31 cellular contexts compared by ENCODE assay signal in genomic region chr2:188388831-188389230, GRCh38.
"Had no signal": no experiment of that assay in that cellular context is flagged by ENCODE, and none has a peak within 500 bp of the region (broad histone marks: within the 10 kb centered on the region; RNA-seq: fewer than 3 reads in every experiment).

No MANE protein-coding gene starts in this region.

- H3K27me3 ChIP-seq: adrenal gland, cardiac muscle cell, MG63, Peyer's patch had no signal

- H3K4me1 ChIP-seq: adrenal gland, Peyer's patch had no signal

- H3K9me3 ChIP-seq: adrenal gland had no signal

- H3K4me3 Mint-ChIP-seq: activated CD4-positive, alpha-beta T cell treated with anti-CD3 and anti-CD28 coated beads for 36 hours; activated CD4-positive, alpha-beta T cell treated with anti-CD3 and anti-CD28 coated beads, Interleukin-2, amount 10 ng/mL, durations not matched to agents 7 days and 5 days; activated CD8-positive, alpha-beta T cell treated with anti-CD3 and anti-CD28 coated beads, Interleukin-2, amount 10 ng/mL, durations not matched to agents 7 days and 5 days; activated naive CD4-positive, alpha-beta T cell treated with anti-CD3 and anti-CD28 coated beads for 36 hours; activated T-cell treated with anti-CD3 and anti-CD28 coated beads, Interleukin-2, amount 50 U/mL, for 24 hours; activated T-helper 1 cell treated with anti-CD3 and anti-CD28 coated beads, Interleukin-12 subunit alpha, Interleukin-12 subunit beta, Interleukin-2, Interleukin-4 antibody, amounts not matched to agents 30 ng/mL and 10 ng/mL and 1 ng/mL, durations not matched to agents 14 hours and 24 hours and 36 hours; brain; central memory CD8-positive, alpha-beta T cell; T-helper 1 cell treated with Interleukin-12 subunit alpha and Interleukin-12 subunit beta and Interleukin-4 antibody, amounts not matched to agents 30 μg/mL and 1 μg/mL, for 36 hours; T-helper 2 cell treated with Interferon-gamma antibody and Interleukin-4, amounts not matched to agents 5 μg/mL and 100 μg/mL, for 36 hours had no signal

- ATAC-seq: activated CD4-positive, alpha-beta T cell treated with anti-CD3 and anti-CD28 coated beads for 36 hours; activated CD4-positive, CD25-positive, alpha-beta regulatory T cell treated with anti-CD3 and anti-CD28 coated beads, Interleukin-2, amount 50 U/mL, for 24 hours; activated CD8-positive, alpha-beta T cell treated with anti-CD3 and anti-CD28 coated beads, Interleukin-2, amount 10 ng/mL, durations not matched to agents 7 days and 5 days; activated naive CD4-positive, alpha-beta T cell treated with anti-CD3 and anti-CD28 coated beads, Interleukin-2, amount 50 U/mL, for 72 hours; Right ventricle myocardium inferior had no signal

- H3K27ac ChIP-seq: adrenal gland, cardiac muscle cell, Peyer's patch, RWPE1, SK-N-MC had no signal

- H3K27ac Mint-ChIP-seq: activated CD4-positive, alpha-beta T cell treated with anti-CD3 and anti-CD28 coated beads for 36 hours; activated CD4-positive, alpha-beta T cell treated with anti-CD3 and anti-CD28 coated beads, Interleukin-2, amount 10 ng/mL, durations not matched to agents 7 days and 5 days; activated CD8-positive, alpha-beta T cell treated with anti-CD3 and anti-CD28 coated beads, Interleukin-2, amount 10 ng/mL, durations not matched to agents 7 days and 5 days; activated naive CD4-positive, alpha-beta T cell treated with anti-CD3 and anti-CD28 coated beads for 36 hours; activated naive CD4-positive, alpha-beta T cell treated with anti-CD3 and anti-CD28 coated beads, Interleukin-2, amount 50 U/mL, for 72 hours; activated T-cell treated with anti-CD3 and anti-CD28 coated beads, Interleukin-2, amount 50 U/mL, for 24 hours; activated T-helper 1 cell treated with anti-CD3 and anti-CD28 coated beads, Interleukin-12 subunit alpha, Interleukin-12 subunit beta, Interleukin-2, Interleukin-4 antibody, amounts not matched to agents 30 ng/mL and 10 ng/mL and 1 ng/mL, durations not matched to agents 14 hours and 24 hours and 36 hours; brain; T-helper 1 cell treated with Interleukin-12 subunit alpha and Interleukin-12 subunit beta and Interleukin-4 antibody, amounts not matched to agents 30 μg/mL and 1 μg/mL, for 36 hours; T-helper 2 cell treated with Interferon-gamma antibody and Interleukin-4, amounts not matched to agents 5 μg/mL and 100 μg/mL, for 36 hours had no signal

- H3K36me3 ChIP-seq: adrenal gland, cardiac muscle cell had no signal

- H3K4me3 ChIP-seq: adrenal gland, cardiac muscle cell, MG63, Peyer's patch, SK-N-MC had no signal

- H3K36me3 Mint-ChIP-seq: activated naive CD4-positive, alpha-beta T cell treated with anti-CD3 and anti-CD28 coated beads, Interleukin-2, amount 50 U/mL, for 72 hours had no signal

- H3K4me1 Mint-ChIP-seq: activated CD4-positive, alpha-beta T cell treated with anti-CD3 and anti-CD28 coated beads for 36 hours; activated CD4-positive, alpha-beta T cell treated with anti-CD3 and anti-CD28 coated beads, Interleukin-2, amount 10 ng/mL, durations not matched to agents 7 days and 5 days; brain; central memory CD8-positive, alpha-beta T cell had no signal

- DNase-seq: activated CD4-positive, alpha-beta T cell treated with anti-CD3 and anti-CD28 coated beads for 36 hours; activated CD4-positive, alpha-beta T cell treated with anti-CD3 and anti-CD28 coated beads, Interleukin-2, amount 10 ng/mL, durations not matched to agents 7 days and 5 days; activated CD4-positive, alpha-beta T cell treated with anti-CD3 and anti-CD28 coated beads, Interleukin-2, amount 50 U/mL, for 48 hours; activated CD8-positive, alpha-beta T cell treated with anti-CD3 and anti-CD28 coated beads, Interleukin-2, amount 10 ng/mL, durations not matched to agents 7 days and 5 days; activated gamma-delta T cell treated with Interleukin-2 at 50 U/mL for 16 hours; activated naive CD4-positive, alpha-beta T cell treated with anti-CD3 and anti-CD28 coated beads for 36 hours; activated T-cell treated with anti-CD3 and anti-CD28 coated beads, Interleukin-2, amount 50 U/mL, for 24 hours; adrenal gland; Kasumi-1; MG63; NCI-H1048; NCI-H1105 treated with DMSO at 0.1 percent for 48 hours; NCI-H1436; NCI-H1694; NCI-H1930; NCI-H2081 treated with DMSO at 0.1 percent for 48 hours; NCI-H345; NCI-H524 treated with DMSO at 0.1 percent for 48 hours; Peyer's patch; SIG-M5 had no signal

- H3K27me3 Mint-ChIP-seq: activated CD4-positive, alpha-beta T cell treated with anti-CD3 and anti-CD28 coated beads, Interleukin-2, amount 10 ng/mL, durations not matched to agents 7 days and 5 days; activated T-cell treated with anti-CD3 and anti-CD28 coated beads, Interleukin-2, amount 50 U/mL, for 24 hours; brain; central memory CD8-positive, alpha-beta T cell had no signal
